In the genomic region with DNA sequence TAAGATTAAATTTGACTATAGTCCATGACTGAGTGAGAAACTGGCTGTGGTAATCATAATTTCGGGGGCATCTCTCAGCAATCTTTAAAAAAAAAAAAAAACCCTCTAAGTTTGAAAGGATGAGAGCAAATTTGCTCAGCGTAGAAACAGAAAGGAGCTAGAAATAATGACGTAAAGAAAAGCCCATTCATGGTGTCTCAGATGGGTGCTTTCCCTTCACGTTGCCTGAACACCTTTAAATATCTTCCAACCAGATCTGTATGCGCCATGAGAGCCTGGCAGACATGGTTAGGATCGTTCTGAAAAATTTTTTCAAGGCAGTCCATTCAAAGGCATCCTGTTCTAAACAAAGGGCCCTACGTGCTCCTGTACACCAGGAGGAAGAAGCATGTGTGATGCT, we compare ENCODE assay signal across 27 cellular contexts.
"Had no signal": no experiment of that assay in that cellular context is flagged by ENCODE, and none has a peak within 500 bp of the region (broad histone marks: within the 10 kb centered on the region; RNA-seq: fewer than 3 reads in every experiment).

No MANE protein-coding gene starts in this region.

- H3K4me3 ChIP-seq: adrenal gland, breast epithelium, SJSA1 had no signal

- H3K27me3 Mint-ChIP-seq: activated CD8-positive, alpha-beta T cell treated with anti-CD3 and anti-CD28 coated beads for 36 hours; activated naive CD8-positive, alpha-beta T cell had no signal

- H3K4me3 Mint-ChIP-seq: activated CD8-positive, alpha-beta T cell treated with anti-CD3 and anti-CD28 coated beads for 36 hours; activated naive CD8-positive, alpha-beta T cell; T-helper 1 cell treated with Interleukin-12 subunit alpha and Interleukin-12 subunit beta and Interleukin-4 antibody, amounts not matched to agents 30 μg/mL and 1 μg/mL, for 36 hours had no signal

- H3K9me3 ChIP-seq: adrenal gland, breast epithelium, SJSA1 had no signal

- H3K27ac Mint-ChIP-seq: T-helper 1 cell treated with Interleukin-12 subunit alpha and Interleukin-12 subunit beta and Interleukin-4 antibody, amounts not matched to agents 30 μg/mL and 1 μg/mL, for 36 hours had no signal

- ATAC-seq: activated CD4-positive, CD25-positive, alpha-beta regulatory T cell treated with anti-CD3 and anti-CD28 coated beads, Interleukin-2, amount 50 U/mL, for 24 hours; activated CD8-positive, alpha-beta T cell treated with anti-CD3 and anti-CD28 coated beads for 36 hours; Panc1 had no signal

- H3K4me1 ChIP-seq: adrenal gland, breast epithelium, SJSA1 had no signal

- H3K27ac ChIP-seq: adrenal gland, breast epithelium, SJSA1 had no signal

- H3K27me3 ChIP-seq: adrenal gland, breast epithelium, SJSA1 had no signal

- DNase-seq: activated CD4-positive, alpha-beta T cell treated with anti-CD3 and anti-CD28 coated beads for 4 hours; activated CD8-positive, alpha-beta memory T cell treated with anti-CD3 and anti-CD28 coated beads, Interleukin-2, amount 50 U/mL, for 4 hours; activated CD8-positive, alpha-beta T cell treated with anti-CD3 and anti-CD28 coated beads for 36 hours; activated effector memory CD4-positive, alpha-beta T cell treated with anti-CD3 and anti-CD28 coated beads, Interleukin-2, amount 50 U/mL, for 16 hours; activated naive CD4-positive, alpha-beta T cell treated with Interleukin-2 at 50 U/mL for 16 hours; activated T-cell treated with anti-CD3 and anti-CD28 coated beads, Interleukin-2, amount 50 U/mL, for 1 hour; anterior cingulate cortex; central memory CD4-positive, alpha-beta T cell; Kasumi-1; KBM-7; NCI-H1694; NCI-H2029; NCI-H2107; NCI-H2171 treated with DMSO at 0.1 percent for 48 hours; NCI-H226; NCI-H510A; NCI-H526 treated with DMSO at 0.1 percent for 48 hours; NCI-H82; RPMI8226; SHP77 had no signal

- H3K36me3 ChIP-seq: adrenal gland, breast epithelium, SJSA1 had no signal

- H3K9me3 Mint-ChIP-seq: T-helper 1 cell treated with Interleukin-12 subunit alpha and Interleukin-12 subunit beta and Interleukin-4 antibody, amounts not matched to agents 30 μg/mL and 1 μg/mL, for 36 hours had no signal
